ENCODE assay signal across 14 cellular contexts in the genomic region with DNA sequence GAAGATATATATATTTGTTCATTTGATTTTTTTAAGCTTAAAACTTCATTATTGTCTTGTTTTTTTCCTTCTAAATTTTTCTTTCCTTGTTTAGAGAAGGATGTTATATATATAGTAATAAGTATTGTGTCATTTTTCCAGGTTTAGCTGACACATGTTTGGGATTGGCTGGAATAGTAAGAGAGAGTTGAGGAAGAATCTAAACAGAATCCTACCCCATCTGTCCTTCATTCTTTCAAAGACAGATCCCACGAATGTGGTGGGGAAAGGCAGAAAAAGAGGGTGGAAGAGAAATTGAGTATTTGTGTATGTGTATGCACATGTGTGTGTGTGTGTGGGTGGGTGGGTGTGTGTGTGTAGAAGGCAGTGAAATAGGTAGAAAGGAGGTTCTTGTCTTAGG.
"Had no signal": no experiment of that assay in that cellular context is flagged by ENCODE, and none has a peak within 500 bp of the region (broad histone marks: within the 10 kb centered on the region; RNA-seq: fewer than 3 reads in every experiment).

No MANE protein-coding gene starts in this region.

- H3K27ac ChIP-seq: upper lobe of left lung, VCaP had no signal

- DNase-seq: activated CD4-positive, alpha-beta T cell treated with anti-CD3 and anti-CD28 coated beads for 36 hours; activated CD8-positive, alpha-beta memory T cell treated with anti-CD3 and anti-CD28 coated beads, Interleukin-2, amount 50 U/mL, for 4 hours; activated CD8-positive, alpha-beta T cell treated with anti-CD3 and anti-CD28 coated beads for 36 hours; activated naive CD4-positive, alpha-beta T cell; caudate nucleus; cortex of kidney; effector CD8-positive, alpha-beta T cell; sigmoid colon; stimulated activated CD4-positive, alpha-beta T cell treated with anti-CD3 and anti-CD28 coated beads, Interleukin-2, amount 100 ng/mL, for 48 hours; stimulated activated naive CD4-positive, alpha-beta T cell treated with Interleukin-2 at 50 U/mL for 16 hours; upper lobe of left lung had no signal

- H3K4me1 ChIP-seq: sigmoid colon, upper lobe of left lung had no signal

- H3K4me3 ChIP-seq: sigmoid colon, upper lobe of left lung had no signal

- H3K27me3 ChIP-seq: sigmoid colon, upper lobe of left lung had no signal

- H3K27me3 Mint-ChIP-seq: activated CD4-positive, alpha-beta T cell treated with anti-CD3 and anti-CD28 coated beads for 36 hours; activated CD8-positive, alpha-beta T cell treated with anti-CD3 and anti-CD28 coated beads for 36 hours had no signal

- H3K4me1 Mint-ChIP-seq: activated CD4-positive, alpha-beta T cell treated with anti-CD3 and anti-CD28 coated beads for 36 hours; nephron had no signal

- H3K4me3 Mint-ChIP-seq: activated CD4-positive, alpha-beta T cell treated with anti-CD3 and anti-CD28 coated beads for 36 hours; activated CD8-positive, alpha-beta T cell treated with anti-CD3 and anti-CD28 coated beads for 36 hours; activated T-helper 1 cell treated with anti-CD3 and anti-CD28 coated beads, Interleukin-12 subunit alpha, Interleukin-12 subunit beta, Interleukin-2, Interleukin-4 antibody, amounts not matched to agents 30 ng/mL and 10 ng/mL and 1 ng/mL, durations not matched to agents 14 hours and 24 hours and 36 hours; nephron had no signal

- H3K9me3 Mint-ChIP-seq: activated CD8-positive, alpha-beta T cell treated with anti-CD3 and anti-CD28 coated beads for 36 hours; activated T-helper 1 cell treated with anti-CD3 and anti-CD28 coated beads, Interleukin-12 subunit alpha, Interleukin-12 subunit beta, Interleukin-2, Interleukin-4 antibody, amounts not matched to agents 30 ng/mL and 10 ng/mL and 1 ng/mL, durations not matched to agents 14 hours and 24 hours and 36 hours; nephron had no signal

- H3K9me3 ChIP-seq: sigmoid colon, upper lobe of left lung had no signal

- H3K27ac Mint-ChIP-seq: activated CD4-positive, alpha-beta T cell treated with anti-CD3 and anti-CD28 coated beads for 36 hours; activated CD8-positive, alpha-beta T cell treated with anti-CD3 and anti-CD28 coated beads for 36 hours; activated T-helper 1 cell treated with anti-CD3 and anti-CD28 coated beads, Interleukin-12 subunit alpha, Interleukin-12 subunit beta, Interleukin-2, Interleukin-4 antibody, amounts not matched to agents 30 ng/mL and 10 ng/mL and 1 ng/mL, durations not matched to agents 14 hours and 24 hours and 36 hours; nephron had no signal
